In the genomic region with DNA sequence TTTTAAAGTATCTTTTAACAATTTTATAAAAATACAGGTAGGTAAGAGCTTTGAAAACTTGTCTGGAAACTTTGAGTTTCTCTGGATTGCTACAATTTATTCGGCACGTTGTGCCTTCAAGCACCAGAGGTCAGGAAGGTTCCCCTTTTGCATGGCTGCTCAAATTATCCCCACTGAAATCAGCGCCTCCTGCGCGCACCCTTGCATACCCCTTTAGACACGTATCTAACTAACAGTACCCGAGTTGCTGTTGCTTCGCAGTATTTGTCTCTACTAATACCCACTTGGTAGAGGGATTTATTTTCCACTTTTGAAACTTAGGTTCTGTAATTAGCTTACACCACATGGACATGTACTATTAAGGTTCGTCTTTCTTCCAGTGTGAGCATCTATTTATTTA, we compare ENCODE assay signal across 15 cellular contexts. TPM values are rescaled to one million over a fixed set of nuclear protein-coding genes. Genes with fewer than 3 reads are reported as not detected.
A peak's percentile ranks its signal among the peaks of the same experiment; 100 is the strongest.
DNase-seq lines count a peak whose midpoint lies in the region; ATAC-seq and TF ChIP-seq lines count a peak whose summit lies in the region.
"Had no signal": no experiment of that assay in that cellular context is flagged by ENCODE, and none has a peak within 500 bp of the region (broad histone marks: within the 10 kb centered on the region; RNA-seq: fewer than 3 reads in every experiment).

No MANE protein-coding gene starts in this region.

- H3K79me2 ChIP-seq in SK-N-SH (ENCODE audit: insufficient read depth): no peaks in the 10 kb centered on the region

- intact Hi-C loops in heart left ventricle (cut with DNase I) (loop anchor here (2.0 to 10.0 kb wide), 13 partner anchors 82 to 960 kb away; a partner anchor contains a TSS), body of pancreas (cut with DNase I) (no loop called here)

- H3F3A ChIP-seq in SK-N-SH (replicated peaks; ENCODE audit: insufficient read depth): no peaks in the 10 kb centered on the region

- ATAC-seq in heart left ventricle (peak in 3 of 4 donors; percentile 32 to 54 (median 33)), body of pancreas (no peak)
- ATAC-seq: natural killer cell treated with Interleukin-12 subunit alpha and Interleukin-12 subunit beta and Interleukin-15 and Interleukin-18, amount 100 ng/mL, for 72 hours had no signal

- H3K4me3 ChIP-seq in NT2/D1 (ENCODE audit: insufficient read length, low read depth) (peak overlapping the region; percentile 46), heart left ventricle (peak overlapping the region; percentile 45 to 80 (median 72)), rectal smooth muscle tissue (ENCODE audit: low read length) (peak overlapping the region; percentile 38), SK-N-SH (ENCODE audit: low read depth in 2 of 2, low read length in 1 of 2) (no peak overlapping the region), body of pancreas (no peak overlapping the region)

- POLR2A ChIA-PET in SK-N-SH (lab: Yijun Ruan, JAX): no interaction called here

- H3K4me2 ChIP-seq in SK-N-SH: no peak overlapping the region

- WGBS in heart left ventricle, 4 donors: 8 to 17% (median 13%) methylated on average over 9 of the region's 9 CpGs
- 16% methylated on average over 9 of the region's 9 CpGs for WGBS in SK-N-SH (ENCODE audit: low lambda C conversion rate)
- 3 to 6% methylated on average over 9 of the region's 9 CpGs for WGBS in body of pancreas, 2 donors

- TF ChIP-seq EP300 in SK-N-SH (IDR thresholded peaks at IDR 0.05; ENCODE audit: borderline replicate concordance in 1 of 2, low read depth in 1 of 2, low read length in 1 of 2): no peak

- peak overlapping the region; percentile 85 to 95 (median 90) for H3K27ac ChIP-seq in heart left ventricle
- H3K27ac ChIP-seq in rectal smooth muscle tissue (ENCODE audit: low read depth, low read length): no peak overlapping the region
- no peak overlapping the region for H3K27ac ChIP-seq in SK-N-SH (ENCODE audit: low read depth in 2 of 2, low read length in 1 of 2)
- no peak overlapping the region for H3K27ac ChIP-seq in body of pancreas
- H3K27ac ChIP-seq: RWPE1, VCaP had no signal

- TF ChIP-seq CTCF in heart left ventricle (IDR thresholded peaks at IDR 0.05): peak in 6 of 12 donors; percentile 0 to 39 (median 20)
- no peak for TF ChIP-seq CTCF in SK-N-SH (IDR thresholded peaks at IDR 0.05)
- TF ChIP-seq CTCF in body of pancreas (IDR thresholded peaks at IDR 0.05): no peak

- 0 out of 2 replicates have a peak, but pooled peaks cover 3% of the 10 kb centered on the region for H3K9me2 ChIP-seq in SK-N-SH

- H2AFZ ChIP-seq in SK-N-SH (ENCODE audit: low read depth): no peak overlapping the region

- peaks cover 63% of the 10 kb centered on the region for H3K27me3 ChIP-seq in NT2/D1 (ENCODE audit: insufficient read depth, insufficient read length)
- H3K27me3 ChIP-seq in heart left ventricle: peaks cover 0 to 25% (median 0%) of the 10 kb centered on the region in 9 donors
- H3K27me3 ChIP-seq in rectal smooth muscle tissue (ENCODE audit: control insufficient read depth, insufficient read depth, low read length): peaks cover 13% of the 10 kb centered on the region
- H3K27me3 ChIP-seq in SK-N-SH (ENCODE audit: insufficient read depth): peaks cover 48% of the 10 kb centered on the region
- H3K27me3 ChIP-seq in body of pancreas: peaks cover 0 to 12% of the 10 kb centered on the region in 2 donors

- DNase-seq in COLO668 (lab: John Stamatoyannopoulos, UW; ENCODE audit: unreplicated experiment): peak; percentile 72
- no peak for DNase-seq in NT2/D1 (ENCODE audit: low read depth, low spot score)
- DNase-seq in heart left ventricle: peak; percentile 41 to 54 (median 48)
- no peak for DNase-seq in NCI-H446 (lab: John Stamatoyannopoulos, UW)
- DNase-seq in SHP77 treated with DMSO at 0.1 percent for 48 hours (lab: John Stamatoyannopoulos, UW): no peak
- DNase-seq in SK-N-SH: no peak
- DNase-seq in body of pancreas: no peak
- DNase-seq: C1 segment of cervical spinal cord, NCI-H1694 treated with DMSO at 0.1 percent for 48 hours had no signal

- CTCF ChIA-PET in SK-N-SH (lab: Yijun Ruan, JAX): no interaction called here

- no peaks in the 10 kb centered on the region for H3K36me3 ChIP-seq in NT2/D1 (ENCODE audit: insufficient read depth, insufficient read length, low read length)
- no peaks in the 10 kb centered on the region for H3K36me3 ChIP-seq in heart left ventricle
- H3K36me3 ChIP-seq in rectal smooth muscle tissue (ENCODE audit: control insufficient read depth, insufficient read depth, low read length): no peaks in the 10 kb centered on the region
- no peaks in the 10 kb centered on the region for H3K36me3 ChIP-seq in SK-N-SH (replicated peaks in 1 of 2; ENCODE audit: control insufficient read depth in 1 of 2, insufficient read depth in 2 of 2, low read length in 1 of 2)
- no peaks in the 10 kb centered on the region for H3K36me3 ChIP-seq in body of pancreas (replicated peaks in 1 of 2; ENCODE audit: insufficient read depth in 1 of 2, low read depth in 2 of 2)

- no peak overlapping the region for H3K9ac ChIP-seq in NT2/D1 (ENCODE audit: insufficient read length, low read depth)
- H3K9ac ChIP-seq in rectal smooth muscle tissue (ENCODE audit: low read length): no peak overlapping the region
- H3K9ac ChIP-seq in SK-N-SH: no peak overlapping the region

- H3K9me3 ChIP-seq in NT2/D1 (ENCODE audit: insufficient read depth, low read length) (no peaks in the 10 kb centered on the region), heart left ventricle (no peaks in the 10 kb centered on the region), SK-N-SH (no peaks in the 10 kb centered on the region; the same call in 1 of the 2 replicates), body of pancreas (no peaks in the 10 kb centered on the region)

- H3K4me1 ChIP-seq in NT2/D1 (ENCODE audit: insufficient read depth, insufficient read length) (no peaks in the 10 kb centered on the region), heart left ventricle (peaks cover 0 to 15% (median 0%) of the 10 kb centered on the region in 12 donors), rectal smooth muscle tissue (ENCODE audit: control insufficient read depth, insufficient read depth, low read length) (no peaks in the 10 kb centered on the region), SK-N-SH (ENCODE audit: control insufficient read depth in 1 of 2, insufficient read depth in 2 of 2, low read depth in 1 of 2, low read length in 1 of 2) (no peaks in the 10 kb centered on the region; a peak in 1 of 4 replicates), body of pancreas (peaks cover 19% of the 10 kb centered on the region)

- TF ChIP-seq POLR2A in heart left ventricle (IDR thresholded peaks at IDR 0.05) (no peak), body of pancreas (IDR thresholded peaks at IDR 0.05) (no peak)

- TF ChIP-seq RAD21 in SK-N-SH (IDR thresholded peaks at IDR 0.05; ENCODE audit: low read length): no peak

- H4K20me1 ChIP-seq in SK-N-SH (ENCODE audit: insufficient read depth): no peaks in the 10 kb centered on the region

TF ChIP-seq in SK-N-SH, 30 proteins besides CTCF, POLR2A, EP300 and RAD21:
- TF ChIP-seq, protein P1, sequence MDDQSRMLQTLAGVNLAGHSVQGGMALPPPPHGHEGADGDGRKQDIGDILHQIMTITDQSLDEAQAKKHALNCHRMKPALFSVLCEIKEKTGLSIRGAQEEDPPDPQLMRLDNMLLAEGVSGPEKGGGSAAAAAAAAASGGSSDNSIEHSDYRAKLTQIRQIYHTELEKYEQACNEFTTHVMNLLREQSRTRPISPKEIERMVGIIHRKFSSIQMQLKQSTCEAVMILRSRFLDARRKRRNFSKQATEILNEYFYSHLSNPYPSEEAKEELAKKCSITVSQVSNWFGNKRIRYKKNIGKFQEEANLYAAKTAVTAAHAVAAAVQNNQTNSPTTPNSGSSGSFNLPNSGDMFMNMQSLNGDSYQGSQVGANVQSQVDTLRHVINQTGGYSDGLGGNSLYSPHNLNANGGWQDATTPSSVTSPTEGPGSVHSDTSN (IDR thresholded peaks at IDR 0.05): no peak
- TF ChIP-seq RXRA (IDR thresholded peaks at IDR 0.05; ENCODE audit: borderline replicate concordance, low read depth) (no peak), RCOR1 (IDR thresholded peaks at IDR 0.05; ENCODE audit: low read length) (no peak), SMC3 (IDR thresholded peaks at IDR 0.05; ENCODE audit: low read depth, low read length) (no peak), YY1 (IDR thresholded peaks at IDR 0.05; ENCODE audit: low read depth) (no peak), JUND (IDR thresholded peaks at IDR 0.05) (no peak), GABPA (IDR thresholded peaks at IDR 0.05; ENCODE audit: low read depth) (no peak)
- TF ChIP-seq, protein P2, sequence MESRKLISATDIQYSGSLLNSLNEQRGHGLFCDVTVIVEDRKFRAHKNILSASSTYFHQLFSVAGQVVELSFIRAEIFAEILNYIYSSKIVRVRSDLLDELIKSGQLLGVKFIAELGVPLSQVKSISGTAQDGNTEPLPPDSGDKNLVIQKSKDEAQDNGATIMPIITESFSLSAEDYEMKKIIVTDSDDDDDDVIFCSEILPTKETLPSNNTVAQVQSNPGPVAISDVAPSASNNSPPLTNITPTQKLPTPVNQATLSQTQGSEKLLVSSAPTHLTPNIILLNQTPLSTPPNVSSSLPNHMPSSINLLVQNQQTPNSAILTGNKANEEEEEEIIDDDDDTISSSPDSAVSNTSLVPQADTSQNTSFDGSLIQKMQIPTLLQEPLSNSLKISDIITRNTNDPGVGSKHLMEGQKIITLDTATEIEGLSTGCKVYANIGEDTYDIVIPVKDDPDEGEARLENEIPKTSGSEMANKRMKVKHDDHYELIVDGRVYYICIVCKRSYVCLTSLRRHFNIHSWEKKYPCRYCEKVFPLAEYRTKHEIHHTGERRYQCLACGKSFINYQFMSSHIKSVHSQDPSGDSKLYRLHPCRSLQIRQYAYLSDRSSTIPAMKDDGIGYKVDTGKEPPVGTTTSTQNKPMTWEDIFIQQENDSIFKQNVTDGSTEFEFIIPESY (IDR thresholded peaks at IDR 0.05; ENCODE audit: borderline replicate concordance, low read depth): no peak
TF ChIP-seq in SK-N-SH: peak in this region for 0.

RNA-seq across cellular contexts. Expression of a gene that starts 1.6 kb away (rescaled TPM):
- total RNA-seq in heart left ventricle: 10 to 100 TPM in 6 of 9 donors, 1 to 10 TPM in 3; 5.0 to 17.1 (median 11.0) TPM
- polyA plus RNA-seq in heart left ventricle: 1 to 10 TPM; 5.1 to 6.8 TPM
- polyA plus RNA-seq in SK-N-SH (2012; rRNA removed): not detected in 2 replicates
- polyA plus RNA-seq in SK-N-SH (2012; cell fraction: cytosol; rRNA removed): not detected in 2 replicates
- not detected in 2 replicates for polyA plus RNA-seq in SK-N-SH (2012; cell fraction: nucleus; rRNA removed)
- 1 to 10 TPM in 1 of 2 donors, under 1 TPM in 1; 0.66 to 8.0 TPM for total RNA-seq in body of pancreas
- total RNA-seq: activated T-helper 2 cell treated with anti-CD3 and anti-CD28 coated beads, Interferon-gamma antibody, Interleukin-2, Interleukin-4, amounts not matched to agents 10 μg/mL and 5 μg/mL and 100 μg/mL, durations not matched to agents 14 hours and 24 hours and 36 hours; HT-29; natural killer cell treated with Interleukin-12 subunit alpha and Interleukin-12 subunit beta and Interleukin-15 and Interleukin-18, amount 100 ng/mL, for 72 hours had no signal

Comparison
In these comparisons a context has a peak if more than half of its experiments do, and no peak if none do; other contexts are left out.
1. DNase-seq: peak in COLO668 (single experiment) and heart left ventricle (5 of 5); none in NT2/D1 (single experiment), NCI-H446 (0 of 2), SHP77 treated with DMSO at 0.1 percent for 48 hours (single experiment), SK-N-SH (single experiment) and body of pancreas (0 of 4).
2. H3K4me3 ChIP-seq: peak in NT2/D1 (single experiment), heart left ventricle (12 of 12) and rectal smooth muscle tissue (single experiment); none in SK-N-SH (0 of 2) and body of pancreas (0 of 2).
3. H3K27ac ChIP-seq: peak in heart left ventricle (12 of 12); none in rectal smooth muscle tissue (single experiment), SK-N-SH (0 of 2) and body of pancreas (0 of 4).